Comparison of ENCODE assay signal across 8 cellular contexts in genomic region chr15:99250494-99251435, GRCh38. TPM values are rescaled to one million over a fixed set of nuclear protein-coding genes. Genes with fewer than 3 reads are reported as not detected.
A peak's percentile ranks its signal among the peaks of the same experiment; 100 is the strongest.
DNase-seq lines count a peak whose midpoint lies in the region; ATAC-seq and TF ChIP-seq lines count a peak whose summit lies in the region.

No MANE protein-coding gene starts in this region.

- CTCF ChIA-PET in WTC11 (lab: Charles Lee), result interaction anchor here (0.7 to 2.1 kb wide), 9 partner anchors 9 to 483 kb away, joined by 3 to 11 read pairs (median 4); partner anchors contain the start of gene LYSMD4

- H3K9me3 Mint-ChIP-seq in WTC11, result no peaks in the 10 kb centered on the region

- in situ Hi-C loops in GM18951 (cut with MboI; ENCODE audit: low sequenced_read_pairs, unreplicated experiment), result no loop called here

- TF ChIP-seq CTCF in AG09309 (IDR thresholded peaks at IDR 0.05; ENCODE audit: control insufficient read depth, insufficient read depth, low read depth, low read length, missing control alignments) (no peak), WTC11 (IDR thresholded peaks at IDR 0.05) (no peak)

- H3K4me3 Mint-ChIP-seq in WTC11, result no peak overlapping the region

- H3K4me1 Mint-ChIP-seq in WTC11, result peaks cover 25% of the 10 kb centered on the region

- POLR2A ChIA-PET in WTC11 (lab: Charles Lee), result interaction anchor here (0.8 kb wide), 1 partner anchor 146 kb away, joined by 3 read pairs; the partner anchor contains the start of gene SYNM

- peak; percentile 95 for DNase-seq in AG09309 (ENCODE audit: low read depth)
- DNase-seq in NCI-H2227 treated with DMSO at 0.1 percent for 48 hours (lab: John Stamatoyannopoulos, UW), result peak; percentile 92
- DNase-seq in WTC11 (ENCODE audit: low spot score), result peak; percentile 98
- DNase-seq in cerebellar cortex (ENCODE audit: low spot score), result peak; percentile 100
- DNase-seq in islet precursor cell, result peak; percentile 99
- DNase-seq in stimulated activated CD4-positive, alpha-beta T cell treated with anti-CD3 and anti-CD28 coated beads, Interleukin-12 subunit alpha, Interleukin-12 subunit beta, amount 100 ng/mL, for 48 hours (ENCODE audit: low read depth in 2 of 3, low spot score in 1 of 3), result peak; percentile 93 to 98 (median 95)

- ATAC-seq in HG03175 (IDR thresholded peaks at IDR 0.05; ENCODE audit: unreplicated experiment), result peak; percentile 92
- ATAC-seq in WTC11, result peak; percentile 98

- H3K27ac Mint-ChIP-seq in WTC11, result peak overlapping the region; percentile 97

- no peaks in the 10 kb centered on the region for H3K36me3 Mint-ChIP-seq in WTC11

- H3K27me3 Mint-ChIP-seq in WTC11 (ENCODE audit: low read depth), result no peaks in the 10 kb centered on the region

- peak overlapping the region; percentile 61 for H3K4me3 ChIP-seq in AG09309 (ENCODE audit: control insufficient read depth, low read depth, low read length)

- peak; percentile 88 for TF ChIP-seq POLR2A in GM18951 (IDR thresholded peaks at IDR 0.05; ENCODE audit: extremely low read depth, insufficient read depth, insufficient read length)

TF ChIP-seq in WTC11, 78 proteins besides CTCF, POLR2A, EP300 and RAD21:
- no peak for TF ChIP-seq NR2C2 (CRISPR knock-in tag; IDR thresholded peaks at IDR 0.05)
- TF ChIP-seq, protein P1, sequence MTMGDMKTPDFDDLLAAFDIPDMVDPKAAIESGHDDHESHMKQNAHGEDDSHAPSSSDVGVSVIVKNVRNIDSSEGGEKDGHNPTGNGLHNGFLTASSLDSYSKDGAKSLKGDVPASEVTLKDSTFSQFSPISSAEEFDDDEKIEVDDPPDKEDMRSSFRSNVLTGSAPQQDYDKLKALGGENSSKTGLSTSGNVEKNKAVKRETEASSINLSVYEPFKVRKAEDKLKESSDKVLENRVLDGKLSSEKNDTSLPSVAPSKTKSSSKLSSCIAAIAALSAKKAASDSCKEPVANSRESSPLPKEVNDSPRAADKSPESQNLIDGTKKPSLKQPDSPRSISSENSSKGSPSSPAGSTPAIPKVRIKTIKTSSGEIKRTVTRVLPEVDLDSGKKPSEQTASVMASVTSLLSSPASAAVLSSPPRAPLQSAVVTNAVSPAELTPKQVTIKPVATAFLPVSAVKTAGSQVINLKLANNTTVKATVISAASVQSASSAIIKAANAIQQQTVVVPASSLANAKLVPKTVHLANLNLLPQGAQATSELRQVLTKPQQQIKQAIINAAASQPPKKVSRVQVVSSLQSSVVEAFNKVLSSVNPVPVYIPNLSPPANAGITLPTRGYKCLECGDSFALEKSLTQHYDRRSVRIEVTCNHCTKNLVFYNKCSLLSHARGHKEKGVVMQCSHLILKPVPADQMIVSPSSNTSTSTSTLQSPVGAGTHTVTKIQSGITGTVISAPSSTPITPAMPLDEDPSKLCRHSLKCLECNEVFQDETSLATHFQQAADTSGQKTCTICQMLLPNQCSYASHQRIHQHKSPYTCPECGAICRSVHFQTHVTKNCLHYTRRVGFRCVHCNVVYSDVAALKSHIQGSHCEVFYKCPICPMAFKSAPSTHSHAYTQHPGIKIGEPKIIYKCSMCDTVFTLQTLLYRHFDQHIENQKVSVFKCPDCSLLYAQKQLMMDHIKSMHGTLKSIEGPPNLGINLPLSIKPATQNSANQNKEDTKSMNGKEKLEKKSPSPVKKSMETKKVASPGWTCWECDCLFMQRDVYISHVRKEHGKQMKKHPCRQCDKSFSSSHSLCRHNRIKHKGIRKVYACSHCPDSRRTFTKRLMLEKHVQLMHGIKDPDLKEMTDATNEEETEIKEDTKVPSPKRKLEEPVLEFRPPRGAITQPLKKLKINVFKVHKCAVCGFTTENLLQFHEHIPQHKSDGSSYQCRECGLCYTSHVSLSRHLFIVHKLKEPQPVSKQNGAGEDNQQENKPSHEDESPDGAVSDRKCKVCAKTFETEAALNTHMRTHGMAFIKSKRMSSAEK (CRISPR knock-in tag; IDR thresholded peaks at IDR 0.05; ENCODE audit: borderline replicate concordance), result no peak
- no peak; the same call in 1 of the 2 replicates for TF ChIP-seq ETV6 (CRISPR knock-in tag; IDR thresholded peaks at IDR 0.05)
- TF ChIP-seq NFYB (CRISPR knock-in tag; conservative IDR thresholded peaks at IDR 0.05; ENCODE audit: low read depth), result peak; percentile 78
- TF ChIP-seq CBFB (CRISPR knock-in tag; IDR thresholded peaks at IDR 0.05; ENCODE audit: low read depth), result peak; percentile 87; the same call in 1 of the 2 replicates
- no peak for TF ChIP-seq NR1H2 (CRISPR knock-in tag; IDR thresholded peaks at IDR 0.05)
- TF ChIP-seq SMAD3 (CRISPR knock-in tag; IDR thresholded peaks at IDR 0.05; ENCODE audit: borderline replicate concordance), result 0 out of 2 replicates have a peak, but pooled peaks have one; percentile 38
- peak; percentile 64 for TF ChIP-seq SP1 (CRISPR knock-in tag; conservative IDR thresholded peaks at IDR 0.05)
- no peak for TF ChIP-seq CDX4 (CRISPR knock-in tag; IDR thresholded peaks at IDR 0.05; ENCODE audit: borderline replicate concordance)

RNA-seq across cellular contexts. Expression of gene LRRC28, which starts 0.5 kb away (rescaled TPM):
- 18.4 to 20.3 TPM (median 18.5 TPM) in 3 replicates for total RNA-seq in WTC11 (2021)

RNA-seq across cellular contexts. Expression of gene TTC23, which starts 1.4 kb away (rescaled TPM):
- 17.8 to 19.8 TPM (median 18.0 TPM) in 3 replicates for total RNA-seq in WTC11 (2021)

Comparison
In these comparisons a context has a peak if more than half of its experiments do, and no peak if none do; other contexts are left out.
1. Peak in every context shown above with its lines: DNase-seq, ATAC-seq and H3K4me3 ChIP-seq.